ENCODE assay signal across 1 cellular context in genomic region chr4:39044947-39045734, GRCh38.
TF ChIP-seq lines count a peak whose summit lies in the region.

No MANE protein-coding gene starts in this region.

TF ChIP-seq in K562, 482 proteins besides CTCF, POLR2A, EP300 and RAD21 (continued from another document):
- TF ChIP-seq NKRF (IDR thresholded peaks at IDR 0.05; ENCODE audit: borderline replicate concordance) (no peak), KAT2B (IDR thresholded peaks at IDR 0.05; ENCODE audit: low read depth, low read length) (no peak), ILF3 (IDR thresholded peaks at IDR 0.05; ENCODE audit: borderline replicate concordance) (no peak), VEZF1 (CRISPR knock-in tag; IDR thresholded peaks at IDR 0.05) (peak; percentile 88), FIP1L1 (IDR thresholded peaks at IDR 0.05; ENCODE audit: low read depth, low read length, poor library complexity, severe bottlenecking) (peak; percentile 35), MAFK (IDR thresholded peaks at IDR 0.05; ENCODE audit: low read length) (no peak), POLR2B (IDR thresholded peaks at IDR 0.05; ENCODE audit: low read depth, partially characterized antibody) (no peak), ZSCAN32 (CRISPR knock-in tag; IDR thresholded peaks at IDR 0.05) (no peak), ETS2 (tag; IDR thresholded peaks at IDR 0.05; ENCODE audit: borderline replicate concordance, poor library complexity, severe bottlenecking) (no peak), YY1 (IDR thresholded peaks at IDR 0.05; ENCODE audit: borderline replicate concordance in 1 of 3, control insufficient read depth in 1 of 3, extremely low read depth in 1 of 3, insufficient read depth in 3 of 3, insufficient read length in 1 of 3, insufficient replicate concordance in 2 of 3, low read depth in 1 of 3, low read length in 2 of 3) (peak in 2 of 3 experiments; percentile 12 to 19), HDAC3 (IDR thresholded peaks at IDR 0.05; ENCODE audit: borderline replicate concordance, partially characterized antibody) (no peak), ZNF311 (CRISPR knock-in tag; IDR thresholded peaks at IDR 0.05) (no peak), NONO (IDR thresholded peaks at IDR 0.05; ENCODE audit: low read depth in 2 of 2, low read length in 1 of 2) (peak in 1 of 2 experiments; percentile 31; a peak in 2 of 4 replicates), HNRNPK (IDR thresholded peaks at IDR 0.05; ENCODE audit: low read depth, low read length, poor library complexity, severe bottlenecking) (no peak), ZNF316 (IDR thresholded peaks at IDR 0.05) (no peak), MEF2D (tag; conservative IDR thresholded peaks at IDR 0.05; ENCODE audit: low read depth) (no peak), ZNF57 (CRISPR knock-in tag; IDR thresholded peaks at IDR 0.05) (no peak), ZBTB17 (CRISPR knock-in tag; IDR thresholded peaks at IDR 0.05) (no peak), ZNF431 (CRISPR knock-in tag; IDR thresholded peaks at IDR 0.05) (no peak), WHSC1 (IDR thresholded peaks at IDR 0.05; ENCODE audit: low read length) (no peak), OTX1 (CRISPR knock-in tag; IDR thresholded peaks at IDR 0.05) (no peak), SMARCB1 (IDR thresholded peaks at IDR 0.05; ENCODE audit: insufficient read length, low read depth) (no peak), AFF4 (CRISPR knock-in tag; IDR thresholded peaks at IDR 0.05) (no peak; the same call in 1 of the 2 replicates), ETS1 (conservative IDR thresholded peaks at IDR 0.05; ENCODE audit: control insufficient read depth, low read depth, low read length) (0 out of 2 replicates have a peak, but pooled peaks have one; percentile 18), TRIM24 (IDR thresholded peaks at IDR 0.05) (no peak), CAMTA2 (CRISPR knock-in tag; conservative IDR thresholded peaks at IDR 0.05) (no peak), FOXP4 (CRISPR knock-in tag; IDR thresholded peaks at IDR 0.05; ENCODE audit: borderline replicate concordance) (no peak), ZNF280B (CRISPR knock-in tag; IDR thresholded peaks at IDR 0.05) (no peak), GTF2E2 (tag; IDR thresholded peaks at IDR 0.05) (peak; percentile 42; the same call in 1 of the 2 replicates), GATAD2B (IDR thresholded peaks at IDR 0.05; ENCODE audit: borderline replicate concordance) (peak; percentile 94), RFX1 (IDR thresholded peaks at IDR 0.05) (no peak), BRF2 (IDR thresholded peaks at IDR 0.05; ENCODE audit: borderline replicate concordance, insufficient read depth, insufficient read length) (no peak), ZNF830 (CRISPR knock-in tag; IDR thresholded peaks at IDR 0.05) (no peak), ZNF263 (CRISPR knock-in tag; IDR thresholded peaks at IDR 0.05; ENCODE audit: borderline replicate concordance) (no peak), U2AF1 (optimal IDR thresholded peaks at IDR 0.05; ENCODE audit: low read depth, low read length) (no peak), TCF3 (CRISPR knock-in tag; IDR thresholded peaks at IDR 0.05) (no peak), ZFX (CRISPR knock-in tag; IDR thresholded peaks at IDR 0.05) (peak; percentile 82), GATA2 (CRISPR knock-in tag; IDR thresholded peaks at IDR 0.05) (no peak), ZC3H8 (IDR thresholded peaks at IDR 0.05) (no peak), ASH1L (IDR thresholded peaks at IDR 0.05; ENCODE audit: borderline replicate concordance, low read depth, partially characterized antibody) (no peak), ETV1 (tag; conservative IDR thresholded peaks at IDR 0.05; ENCODE audit: low read depth) (no peak), ZNF277 (CRISPR knock-in tag; IDR thresholded peaks at IDR 0.05; ENCODE audit: borderline replicate concordance) (no peak), COPS2 (conservative IDR thresholded peaks at IDR 0.05) (no peak), ARID1B (IDR thresholded peaks at IDR 0.05) (no peak), ELF4 (CRISPR knock-in tag; IDR thresholded peaks at IDR 0.05) (no peak), BRCA1 (IDR thresholded peaks at IDR 0.05) (no peak), BRCA1 (CRISPR knock-in tag; IDR thresholded peaks at IDR 0.05) (no peak)
